In the genomic region with DNA sequence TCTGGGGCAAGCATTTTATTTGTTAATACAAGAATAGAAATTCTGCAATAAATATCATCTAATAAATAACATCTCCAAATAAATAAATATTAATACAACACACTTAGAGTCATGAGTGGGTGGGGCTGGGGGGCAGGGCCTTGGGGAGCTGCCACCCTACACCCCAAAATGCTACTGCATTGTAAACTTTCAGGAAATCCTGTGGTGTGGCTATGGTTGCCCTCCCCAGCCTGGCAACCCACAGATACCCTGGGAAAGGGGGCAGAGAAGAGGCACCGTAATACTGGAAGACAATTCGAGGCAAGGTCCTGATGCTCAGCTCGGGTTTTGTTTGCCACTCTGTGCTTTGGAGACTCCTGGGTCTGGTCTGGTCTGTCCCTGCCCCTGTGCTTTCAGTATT, we compare ENCODE assay signal across 13 cellular contexts.
"Had no signal": no experiment of that assay in that cellular context is flagged by ENCODE, and none has a peak within 500 bp of the region (broad histone marks: within the 10 kb centered on the region; RNA-seq: fewer than 3 reads in every experiment).

No MANE protein-coding gene starts in this region.

- H3K36me3 Mint-ChIP-seq: mesothelial cell of epicardium had no signal

- H3K4me3 ChIP-seq: adrenal gland, right lobe of liver, suprapubic skin, upper lobe of left lung had no signal

- H3K9me3 ChIP-seq: adrenal gland, right lobe of liver, suprapubic skin, upper lobe of left lung had no signal

- H3K27ac Mint-ChIP-seq: endodermal cell, mesothelial cell of epicardium had no signal

- H3K27me3 ChIP-seq: adrenal gland, right lobe of liver, suprapubic skin, upper lobe of left lung had no signal

- DNase-seq: activated CD4-positive, alpha-beta T cell treated with anti-CD3 and anti-CD28 coated beads for 48 hours; activated naive CD4-positive, alpha-beta T cell treated with anti-CD3 and anti-CD28 coated beads, Interleukin-2, amount 50 U/mL, for 16 hours; activated T-cell treated with anti-CD3 and anti-CD28 coated beads for 4 hours; adrenal gland; endodermal cell; hippocampal formation; right lobe of liver; stimulated activated CD4-positive, alpha-beta T cell treated with anti-CD3 and anti-CD28 coated beads, Interleukin-1b, Interleukin-23, amount 100 ng/mL, for 48 hours; stimulated activated naive CD4-positive, alpha-beta T cell treated with Interleukin-2 at 50 U/mL for 16 hours; upper lobe of left lung; WERI-Rb-1 had no signal

- H3K4me1 ChIP-seq: adrenal gland, right lobe of liver had no signal

- ATAC-seq: right lobe of liver had no signal

- H3K4me3 Mint-ChIP-seq: endodermal cell, mesothelial cell of epicardium had no signal

- H3K9me3 Mint-ChIP-seq: endodermal cell, mesothelial cell of epicardium had no signal

- H3K27ac ChIP-seq: adrenal gland, right lobe of liver, suprapubic skin, WERI-Rb-1 had no signal

- H3K36me3 ChIP-seq: adrenal gland, right lobe of liver, WERI-Rb-1 had no signal
